In genomic region chr9:135955981-135956797, GRCh38 we compare ENCODE assay signal across 20 cellular contexts.
"Had no signal": no experiment of that assay in that cellular context is flagged by ENCODE, and none has a peak within 500 bp of the region (broad histone marks: within the 10 kb centered on the region; RNA-seq: fewer than 3 reads in every experiment).

No MANE protein-coding gene starts in this region.

- ATAC-seq: activated CD4-positive, CD25-positive, alpha-beta regulatory T cell treated with anti-CD3 and anti-CD28 coated beads, Interleukin-2, amount 50 U/mL, for 24 hours; activated CD8-positive, alpha-beta T cell treated with anti-CD3 and anti-CD28 coated beads, Interleukin-2, amount 10 ng/mL, durations not matched to agents 7 days and 5 days; activated T-cell treated with anti-CD3 and anti-CD28 coated beads, Interleukin-2, amount 50 U/mL, for 72 hours; left colon; lower lobe of right lung; natural killer cell had no signal

- H3K27ac ChIP-seq: lower lobe of right lung, tibial artery, uterus had no signal

- H3K27me3 ChIP-seq: tibial artery, uterus had no signal

- H3K4me3 Mint-ChIP-seq: activated CD4-positive, alpha-beta T cell treated with anti-CD3 and anti-CD28 coated beads, Interleukin-2, amount 10 ng/mL, durations not matched to agents 7 days and 5 days; activated CD8-positive, alpha-beta T cell treated with anti-CD3 and anti-CD28 coated beads, Interleukin-2, amount 10 ng/mL, durations not matched to agents 7 days and 5 days; activated T-cell treated with anti-CD3 and anti-CD28 coated beads, Interleukin-2, amount 50 U/mL, for 72 hours; natural killer cell had no signal

- H3K9me3 Mint-ChIP-seq: activated CD4-positive, alpha-beta T cell treated with anti-CD3 and anti-CD28 coated beads, Interleukin-2, amount 10 ng/mL, durations not matched to agents 7 days and 5 days; activated T-cell treated with anti-CD3 and anti-CD28 coated beads, Interleukin-2, amount 50 U/mL, for 72 hours; natural killer cell had no signal

- H3K36me3 Mint-ChIP-seq: natural killer cell had no signal

- H3K27me3 Mint-ChIP-seq: activated CD4-positive, alpha-beta T cell treated with anti-CD3 and anti-CD28 coated beads, Interleukin-2, amount 10 ng/mL, durations not matched to agents 7 days and 5 days had no signal

- H3K9me3 ChIP-seq: lower lobe of right lung, tibial artery, uterus had no signal

- DNase-seq: activated CD4-positive, alpha-beta T cell treated with anti-CD3 and anti-CD28 coated beads, Interleukin-2, amount 10 ng/mL, durations not matched to agents 7 days and 5 days; activated CD8-positive, alpha-beta memory T cell treated with anti-CD3 and anti-CD28 coated beads, Interleukin-2, amount 50 U/mL, for 48 hours; activated CD8-positive, alpha-beta T cell treated with anti-CD3 and anti-CD28 coated beads, Interleukin-2, amount 10 ng/mL, durations not matched to agents 7 days and 5 days; activated effector memory CD4-positive, alpha-beta T cell treated with anti-CD3 and anti-CD28 coated beads, Interleukin-2, amount 50 U/mL, for 16 hours; activated naive CD4-positive, alpha-beta T cell treated with anti-CD3 and anti-CD28 coated beads, Interleukin-2, amount 50 U/mL, for 16 hours; activated T-cell treated with anti-CD3 and anti-CD28 coated beads, Interleukin-2, amount 50 U/mL, for 72 hours; aorta; cerebellar nuclear complex; effector CD8-positive, alpha-beta T cell; left colon; lower lobe of right lung; natural killer cell; nucleus accumbens; posterior cingulate gyrus; retina; stimulated activated CD4-positive, alpha-beta T cell treated with anti-CD3 and anti-CD28 coated beads, Interleukin-2, amount 100 ng/mL, for 24 hours; stimulated activated naive CD4-positive, alpha-beta T cell treated with Interleukin-2 at 50 U/mL for 16 hours; tibial artery; uterus had no signal

- H3K36me3 ChIP-seq: uterus had no signal

- H3K4me3 ChIP-seq: lower lobe of right lung, tibial artery, uterus had no signal

- H3K27ac Mint-ChIP-seq: activated CD4-positive, alpha-beta T cell treated with anti-CD3 and anti-CD28 coated beads, Interleukin-2, amount 10 ng/mL, durations not matched to agents 7 days and 5 days; activated CD8-positive, alpha-beta T cell treated with anti-CD3 and anti-CD28 coated beads, Interleukin-2, amount 10 ng/mL, durations not matched to agents 7 days and 5 days; activated T-cell treated with anti-CD3 and anti-CD28 coated beads, Interleukin-2, amount 50 U/mL, for 72 hours; natural killer cell had no signal
